13 cellular contexts compared by ENCODE assay signal in genomic region chr6:106745824-106746610, GRCh38.
DNase-seq lines count a peak whose midpoint lies in the region; TF ChIP-seq lines count a peak whose summit lies in the region.
"Had no signal": no experiment of that assay in that cellular context is flagged by ENCODE, and none has a peak within 500 bp of the region (broad histone marks: within the 10 kb centered on the region; RNA-seq: fewer than 3 reads in every experiment).

No MANE protein-coding gene starts in this region.

- peaks cover 3% of the 10 kb centered on the region for H3K9me3 Mint-ChIP-seq in Calu3 (ENCODE audit: low read depth, unreplicated experiment)

- H3K27me3 Mint-ChIP-seq in Calu3 (ENCODE audit: unreplicated experiment) = no peaks in the 10 kb centered on the region

- H3K4me1 Mint-ChIP-seq in Calu3 (ENCODE audit: low read depth, unreplicated experiment) = peaks cover 88% of the 10 kb centered on the region

- peak overlapping the region; percentile 55 for H3K27ac ChIP-seq in RWPE1
- H3K27ac ChIP-seq: C4-2B, dorsolateral prefrontal cortex, KMS-11, neutrophil had no signal

- CTCF ChIA-PET in Calu3 (lab: Charles Lee) (interaction anchor here (0.5 to 1.2 kb wide), 4 partner anchors 21 to 233 kb away, joined by 3 to 5 read pairs (median 4); no protein-coding TSS in a partner anchor), RWPE1 (lab: Yijun Ruan, JAX) (interaction anchor here (0.7 kb wide), 1 partner anchor 230 kb away, joined by 3 read pairs; no protein-coding TSS in a partner anchor)

- H3K4me3 Mint-ChIP-seq in Calu3 (ENCODE audit: low read depth, unreplicated experiment) = peak overlapping the region; percentile 27

- H3K36me3 Mint-ChIP-seq in Calu3 (ENCODE audit: insufficient read depth, unreplicated experiment) = peaks cover 39% of the 10 kb centered on the region

- intact Hi-C loops in Calu3 (cut with micrococcal nuclease; ENCODE audit: unreplicated experiment) = loop anchor here (2.0 to 5.0 kb wide), 4 partner anchors 15 to 231 kb away; no protein-coding TSS in a partner anchor

- BruUV-seq in Calu3 (replicated peaks; lab: Mats Ljungman, UMichigan) = TSS peak; percentile 34

- POLR2A ChIA-PET in RWPE1 (lab: Yijun Ruan, JAX; ENCODE audit: low non-redundant PET) = no interaction called here

- TF ChIP-seq CTCF in Calu3 (IDR thresholded peaks at IDR 0.05; ENCODE audit: unreplicated experiment) (no peak), RWPE1 (conservative IDR thresholded peaks at IDR 0.05; ENCODE audit: low read depth) (no peak)

- peak overlapping the region; percentile 89 for H3K27ac Mint-ChIP-seq in Calu3 (ENCODE audit: unreplicated experiment)

- DNase-seq in Calu3 = peak; percentile 60
- peak; percentile 74 for DNase-seq in NCI-H1436 (lab: John Stamatoyannopoulos, UW)
- DNase-seq in RWPE1 (ENCODE audit: low spot score) = peak; percentile 34
- peak; percentile 79 for DNase-seq in kidney tubule cell (ENCODE audit: low spot score)
- DNase-seq in dermis blood vessel endothelial cell = no peak
- no peak for DNase-seq in stimulated activated CD4-positive, alpha-beta T cell treated with anti-CD3 and anti-CD28 coated beads, Interleukin-4, amount 100 ng/mL, for 24 hours
- no peak for DNase-seq in mesenteric fat pad (ENCODE audit: low spot score)
- no peak for DNase-seq in foreskin melanocyte
- DNase-seq: dorsolateral prefrontal cortex, left colon had no signal

Comparison
In these comparisons a context has a peak if more than half of its experiments do, and no peak if none do; other contexts are left out.
1. DNase-seq: peak in Calu3 (single experiment), NCI-H1436 (single experiment), RWPE1 (single experiment) and kidney tubule cell (single experiment); none in dermis blood vessel endothelial cell (single experiment), stimulated activated CD4-positive, alpha-beta T cell treated with anti-CD3 and anti-CD28 coated beads, Interleukin-4, amount 100 ng/mL, for 24 hours (single experiment), mesenteric fat pad (single experiment) and foreskin melanocyte (single experiment).